In genomic region chr18:374735-375168, GRCh38 we compare ENCODE assay signal across 9 cellular contexts.
DNase-seq lines count a peak whose midpoint lies in the region; ATAC-seq and TF ChIP-seq lines count a peak whose summit lies in the region.
"Had no signal": no experiment of that assay in that cellular context is flagged by ENCODE, and none has a peak within 500 bp of the region (broad histone marks: within the 10 kb centered on the region; RNA-seq: fewer than 3 reads in every experiment).

No MANE protein-coding gene starts in this region.

- ATAC-seq in GM18505 (IDR thresholded peaks at IDR 0.05; ENCODE audit: unreplicated experiment) (peak; percentile 92), GM21515 (IDR thresholded peaks at IDR 0.05; ENCODE audit: unreplicated experiment) (peak; percentile 79), HG03432 (IDR thresholded peaks at IDR 0.05; ENCODE audit: unreplicated experiment) (peak; percentile 91)

- no peak for TF ChIP-seq POLR2A in GM18505 (IDR thresholded peaks at IDR 0.05; ENCODE audit: borderline replicate concordance, extremely low read depth, insufficient read depth, insufficient read length)

- DNase-seq in iris pigment epithelial cell (ENCODE audit: low read depth) (peak; percentile 23), GM20000 (ENCODE audit: low spot score) (no peak), Ammon's horn (ENCODE audit: low spot score) (no peak), NCI-H2081 treated with DMSO at 0.1 percent for 48 hours (lab: John Stamatoyannopoulos, UW) (no peak), NCI-H446 treated with DMSO at 0.1 percent for 48 hours (lab: John Stamatoyannopoulos, UW) (no peak)
- DNase-seq: CD4-positive, CD25-positive, alpha-beta regulatory T cell had no signal

- TF ChIP-seq CTCF in GM20000 (IDR thresholded peaks at IDR 0.05; ENCODE audit: extremely low read depth, missing control alignments) = no peak
